Comparison of ENCODE assay signal across 19 cellular contexts in the genomic region with DNA sequence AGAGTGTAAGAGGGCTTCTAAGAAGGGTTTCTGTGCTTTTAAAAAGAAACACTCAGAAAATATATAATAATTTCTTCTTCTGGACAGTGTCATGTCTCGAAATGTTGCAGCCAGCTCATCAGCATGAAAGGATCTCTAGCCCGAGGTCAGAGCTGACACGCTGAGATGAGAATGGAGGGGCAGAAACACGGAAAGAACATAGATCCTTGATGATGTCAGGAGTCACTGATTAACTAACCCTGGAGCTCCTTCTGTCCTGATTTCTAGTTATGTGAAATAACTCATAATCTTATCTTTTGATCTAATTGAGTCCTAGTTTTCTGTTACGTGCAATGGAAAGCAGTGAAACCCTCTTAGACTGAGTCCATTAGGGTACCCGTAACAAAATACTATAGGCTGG. TPM values are rescaled to one million over a fixed set of nuclear protein-coding genes. Genes with fewer than 3 reads are reported as not detected.
DNase-seq lines count a peak whose midpoint lies in the region; ATAC-seq, FAIRE-seq and TF ChIP-seq lines count a peak whose summit lies in the region.
"Had no signal": no experiment of that assay in that cellular context is flagged by ENCODE, and none has a peak within 500 bp of the region (broad histone marks: within the 10 kb centered on the region; RNA-seq: fewer than 3 reads in every experiment).

No MANE protein-coding gene starts in this region.

- TF ChIP-seq CTCF in kidney (IDR thresholded peaks at IDR 0.05; ENCODE audit: borderline replicate concordance, extremely low read depth, insufficient read depth): no peak

- peak; percentile 38 for DNase-seq in LoVo (ENCODE audit: low spot score)
- no peak for DNase-seq in kidney
- peak; percentile 45 for DNase-seq in mucosa of gallbladder (ENCODE audit: low spot score)
- no peak for DNase-seq in GM19238 (ENCODE audit: insufficient read length, low spot score)
- no peak for DNase-seq in HCEC 1CT
- DNase-seq in effector CD4-positive, alpha-beta T cell: no peak
- DNase-seq: IMR-90, Kasumi-1, NCI-H187 treated with DMSO at 0.1 percent for 48 hours, NCI-H2171 treated with DMSO at 0.1 percent for 48 hours, NCI-H82, SHP77 treated with DMSO at 0.1 percent for 48 hours had no signal

- no peak overlapping the region for H3K9ac ChIP-seq in kidney (ENCODE audit: low read length in 2 of 2)
- H3K9ac ChIP-seq: BLaER1 treated with 17β-estradiol and CSF1 and Interleukin-3, amounts not matched to agents 10 nM and 100 nM had no signal

- H3K27ac ChIP-seq in kidney (ENCODE audit: low read depth in 2 of 2, low read length in 2 of 2): peak overlapping the region; percentile 22 to 44
- H3K27ac ChIP-seq: BLaER1 treated with 17β-estradiol and CSF1 and Interleukin-3, amounts not matched to agents 10 nM and 100 nM had no signal

- H3K36me3 ChIP-seq in kidney (ENCODE audit: control insufficient read depth in 1 of 2, insufficient read depth in 2 of 2, low read length in 2 of 2): no peaks in the 10 kb centered on the region
- H3K36me3 ChIP-seq: BLaER1 treated with 17β-estradiol and CSF1 and Interleukin-3, amounts not matched to agents 10 nM and 100 nM had no signal

- no peak overlapping the region for H3K4me3 ChIP-seq in kidney (ENCODE audit: low read length in 2 of 2)
- H3K4me3 ChIP-seq: BLaER1 treated with 17β-estradiol and CSF1 and Interleukin-3, amounts not matched to agents 10 nM and 100 nM; GM12878 had no signal

- no peaks in the 10 kb centered on the region for H3K9me3 ChIP-seq in kidney (ENCODE audit: control insufficient read depth in 1 of 2, low read length in 2 of 2)
- H3K9me3 ChIP-seq: BLaER1 treated with 17β-estradiol and CSF1 and Interleukin-3, amounts not matched to agents 10 nM and 100 nM had no signal

- TF ChIP-seq POLR2A in GM18505 (IDR thresholded peaks at IDR 0.05; ENCODE audit: borderline replicate concordance, extremely low read depth, insufficient read depth, insufficient read length): no peak

- no peak for ATAC-seq in GM18505 (IDR thresholded peaks at IDR 0.05; ENCODE audit: unreplicated experiment)
- ATAC-seq: GM12878, HCT116, Panc1 had no signal

- H3K4me1 ChIP-seq in kidney (ENCODE audit: control insufficient read depth in 1 of 2, insufficient read depth in 1 of 2, low read depth in 1 of 2, low read length in 2 of 2): peaks cover 6 to 9% of the 10 kb centered on the region in 2 donors
- H3K4me1 ChIP-seq: BLaER1 treated with 17β-estradiol and CSF1 and Interleukin-3, amounts not matched to agents 10 nM and 100 nM had no signal

- intact Hi-C loops in kidney (cut with DNase I): no loop called here

- no peak for FAIRE-seq in kidney (lab: Jason Lieb, UNC)
- FAIRE-seq: GM12878 had no signal

RNA-seq across cellular contexts. Expression of gene TOX3, which starts 10.3 kb away (rescaled TPM):
- total RNA-seq in kidney (16.2 TPM), mucosa of gallbladder (38.8 TPM)
- polyA plus RNA-seq in kidney (ENCODE audit: insufficient read depth, low read depth, low replicate concordance): 8.7 TPM
- total RNA-seq: G401, GM12878, IMR-90, NCI-H460 had no signal
- polyA plus RNA-seq: GM12878, IMR-90 had no signal

Comparison
In these comparisons a context has a peak if more than half of its experiments do, and no peak if none do; other contexts are left out.
1. DNase-seq: peak in LoVo (single experiment) and mucosa of gallbladder (single experiment); none in kidney (single experiment), GM19238 (single experiment), HCEC 1CT (single experiment) and effector CD4-positive, alpha-beta T cell (single experiment).